In genomic region chr1:28518000-28518744, GRCh38 we compare ENCODE assay signal across 1 cellular context.
A peak's percentile ranks its signal among the peaks of the same experiment; 100 is the strongest.
TF ChIP-seq lines count a peak whose summit lies in the region.

No MANE protein-coding gene starts in this region.

TF ChIP-seq in HepG2, 621 proteins besides CTCF, POLR2A, EP300 and RAD21 (continued from another document and continues in another):
- TF ChIP-seq CSRNP2 (CRISPR knock-in tag; conservative IDR thresholded peaks at IDR 0.05; ENCODE audit: low read depth): no peak
- no peak for TF ChIP-seq ZBTB26 (CRISPR knock-in tag; IDR thresholded peaks at IDR 0.05; ENCODE audit: borderline replicate concordance)
- peak; percentile 60 for TF ChIP-seq ELF1 (CRISPR knock-in tag; IDR thresholded peaks at IDR 0.05)
- TF ChIP-seq DNMT3B (CRISPR knock-in tag; conservative IDR thresholded peaks at IDR 0.05): no peak
- TF ChIP-seq NFRKB (IDR thresholded peaks at IDR 0.05): no peak
- TF ChIP-seq ZNF737 (CRISPR knock-in tag; IDR thresholded peaks at IDR 0.05; ENCODE audit: borderline replicate concordance): no peak
- no peak for TF ChIP-seq ZNF672 (CRISPR knock-in tag; IDR thresholded peaks at IDR 0.05)
- TF ChIP-seq MXI1 (IDR thresholded peaks at IDR 0.05; ENCODE audit: borderline replicate concordance, low read depth, low read length): peak; percentile 72; the same call in 2 of the 3 replicates
- TF ChIP-seq ZNF703 (CRISPR knock-in tag; IDR thresholded peaks at IDR 0.05; ENCODE audit: borderline replicate concordance): no peak
- TF ChIP-seq ZBED4 (CRISPR knock-in tag; IDR thresholded peaks at IDR 0.05; ENCODE audit: borderline replicate concordance): peak; percentile 66
- TF ChIP-seq HMGXB4 (CRISPR knock-in tag; IDR thresholded peaks at IDR 0.05; ENCODE audit: borderline replicate concordance in 1 of 2, low read depth in 1 of 2): peak; percentile 70 to 91
- TF ChIP-seq PLRG1 (conservative IDR thresholded peaks at IDR 0.05): no peak
- TF ChIP-seq TIGD3 (CRISPR knock-in tag; IDR thresholded peaks at IDR 0.05; ENCODE audit: borderline replicate concordance): no peak
- no peak for TF ChIP-seq PRDM10 (CRISPR knock-in tag; IDR thresholded peaks at IDR 0.05; ENCODE audit: low read depth)
- no peak for TF ChIP-seq ZUFSP (CRISPR knock-in tag; IDR thresholded peaks at IDR 0.05; ENCODE audit: borderline replicate concordance)
- TF ChIP-seq RXRA (CRISPR knock-in tag; IDR thresholded peaks at IDR 0.05): 0 out of 2 replicates have a peak, but pooled peaks have one; percentile 13
- no peak; the same call in 1 of the 2 replicates for TF ChIP-seq MED1 (CRISPR knock-in tag; IDR thresholded peaks at IDR 0.05)
- TF ChIP-seq ZNF747 (CRISPR knock-in tag; IDR thresholded peaks at IDR 0.05; ENCODE audit: borderline replicate concordance): peak; percentile 65; the same call in 1 of the 2 replicates
- no peak for TF ChIP-seq ZNF18 (CRISPR knock-in tag; IDR thresholded peaks at IDR 0.05; ENCODE audit: insufficient replicate concordance)
- no peak for TF ChIP-seq FOXO4 (CRISPR knock-in tag; conservative IDR thresholded peaks at IDR 0.05)
- TF ChIP-seq PAX8 (CRISPR knock-in tag; IDR thresholded peaks at IDR 0.05; ENCODE audit: borderline replicate concordance): no peak
- TF ChIP-seq ATM (IDR thresholded peaks at IDR 0.05; ENCODE audit: borderline replicate concordance): no peak
- no peak for TF ChIP-seq ZNF749 (CRISPR knock-in tag; IDR thresholded peaks at IDR 0.05; ENCODE audit: borderline replicate concordance)
- TF ChIP-seq NR1H2 (CRISPR knock-in tag; IDR thresholded peaks at IDR 0.05; ENCODE audit: borderline replicate concordance, low read depth): no peak
- no peak for TF ChIP-seq SMARCE1 (IDR thresholded peaks at IDR 0.05; ENCODE audit: borderline replicate concordance)
- TF ChIP-seq KLF12 (CRISPR knock-in tag; IDR thresholded peaks at IDR 0.05; ENCODE audit: borderline replicate concordance): no peak
- TF ChIP-seq FOXJ3 (CRISPR knock-in tag; IDR thresholded peaks at IDR 0.05; ENCODE audit: borderline replicate concordance): no peak
- TF ChIP-seq MAFK (conservative IDR thresholded peaks at IDR 0.05 in 1 of 2, IDR thresholded peaks at IDR 0.05 in 1 of 2; ENCODE audit: low read length in 2 of 2): no peak
- no peak for TF ChIP-seq RBM22 (optimal IDR thresholded peaks at IDR 0.05; ENCODE audit: low read length)
- peak; percentile 65; the same call in 1 of the 2 replicates for TF ChIP-seq FIP1L1 (IDR thresholded peaks at IDR 0.05; ENCODE audit: borderline replicate concordance, insufficient read depth, low read depth, low read length)
- no peak for TF ChIP-seq FOXP1 (IDR thresholded peaks at IDR 0.05)
- no peak for TF ChIP-seq FOXP1 (CRISPR knock-in tag; IDR thresholded peaks at IDR 0.05)
- TF ChIP-seq ONECUT2 (CRISPR knock-in tag; IDR thresholded peaks at IDR 0.05): no peak
- no peak; the same call in 1 of the 2 replicates for TF ChIP-seq BCL6 (CRISPR knock-in tag; IDR thresholded peaks at IDR 0.05)
- TF ChIP-seq HNRNPUL1 (IDR thresholded peaks at IDR 0.05; ENCODE audit: low read depth, low read length): no peak
- no peak for TF ChIP-seq SRF (IDR thresholded peaks at IDR 0.05; ENCODE audit: low read depth, low read length)
- TF ChIP-seq ZNF207 (IDR thresholded peaks at IDR 0.05; ENCODE audit: borderline replicate concordance): no peak
- no peak for TF ChIP-seq CREBL2 (CRISPR knock-in tag; IDR thresholded peaks at IDR 0.05; ENCODE audit: borderline replicate concordance)
- TF ChIP-seq RFX3 (CRISPR knock-in tag; IDR thresholded peaks at IDR 0.05): no peak
- peak; percentile 30; the same call in 1 of the 2 replicates for TF ChIP-seq MXD1 (CRISPR knock-in tag; IDR thresholded peaks at IDR 0.05)
- no peak for TF ChIP-seq SETDB1 (CRISPR knock-in tag; IDR thresholded peaks at IDR 0.05; ENCODE audit: borderline replicate concordance)
